Comparison of ENCODE assay signal across 17 cellular contexts in genomic region chr1:3716351-3716750, GRCh38. TPM values are rescaled to one million over a fixed set of nuclear protein-coding genes. Genes with fewer than 3 reads are reported as not detected.
DNase-seq lines count a peak whose midpoint lies in the region; ATAC-seq and TF ChIP-seq lines count a peak whose summit lies in the region.
"Had no signal": no experiment of that assay in that cellular context is flagged by ENCODE, and none has a peak within 500 bp of the region (broad histone marks: within the 10 kb centered on the region; RNA-seq: fewer than 3 reads in every experiment).

No MANE protein-coding gene starts in this region.

- WGBS in upper lobe of left lung, 2 donors, result 80% methylated on average over 1 of the region's 6 CpGs

- H3K36me3 Mint-ChIP-seq in T-helper 17 cell (ENCODE audit: low read depth), result no peaks in the 10 kb centered on the region

- no peaks in the 10 kb centered on the region for H3K4me1 Mint-ChIP-seq in T-helper 17 cell

- no peak overlapping the region for H3K27ac Mint-ChIP-seq in T-helper 17 cell

- TF ChIP-seq CTCF in upper lobe of left lung (IDR thresholded peaks at IDR 0.05), result no peak

- peaks cover 0 to 11% (median 1%) of the 10 kb centered on the region in 4 donors for H3K27me3 ChIP-seq in upper lobe of left lung

- H3K36me3 ChIP-seq in upper lobe of left lung, result no peaks in the 10 kb centered on the region
- H3K36me3 ChIP-seq: HAP-1 had no signal

- TF ChIP-seq POLR2A in upper lobe of left lung (IDR thresholded peaks at IDR 0.05), result no peak

- no peak for ATAC-seq in upper lobe of left lung (ENCODE audit: low FRiP score in 2 of 2)
- ATAC-seq in T-helper 17 cell, result no peak
- ATAC-seq: GM12878, K562, Right ventricle myocardium inferior had no signal

- H3K27ac ChIP-seq in cingulate gyrus (ENCODE audit: low read depth, low read length), result peak overlapping the region; percentile 54
- H3K27ac ChIP-seq in temporal lobe (ENCODE audit: low read depth, low read length), result peak overlapping the region; percentile 92
- no peak overlapping the region for H3K27ac ChIP-seq in upper lobe of left lung
- H3K27ac ChIP-seq: PC-9 had no signal

- H3K9me3 ChIP-seq in upper lobe of left lung (no peaks in the 10 kb centered on the region), T-helper 17 cell (ENCODE audit: control insufficient read depth, low read length, poor library complexity, severe bottlenecking) (no peaks in the 10 kb centered on the region)
- H3K9me3 ChIP-seq: Caco-2, HAP-1 had no signal

- no peak overlapping the region for H3K4me3 ChIP-seq in upper lobe of left lung
- H3K4me3 ChIP-seq: GM12878, HAP-1, K562, PC-9 had no signal

- DNase-seq in SIG-M5 treated with dmso at 0.1 percent for 504 hours (lab: John Stamatoyannopoulos, UW; ENCODE audit: unreplicated experiment) (peak; percentile 45), SIG-M5 (lab: John Stamatoyannopoulos, UW) (no peak), NCI-H69 (lab: John Stamatoyannopoulos, UW) (peak; percentile 7), upper lobe of left lung (no peak), dermis blood vessel endothelial cell (no peak), T-helper 17 cell (no peak)
- DNase-seq: Caco-2, NCI-H2029, NCI-H226, PC-9 had no signal

- no peak overlapping the region for H3K4me3 Mint-ChIP-seq in T-helper 17 cell

- peaks cover 16% of the 10 kb centered on the region for H3K27me3 Mint-ChIP-seq in T-helper 17 cell

- H3K4me1 ChIP-seq in upper lobe of left lung, result peaks cover 16 to 44% (median 24%) of the 10 kb centered on the region in 4 donors
- H3K4me1 ChIP-seq: Caco-2, HAP-1 had no signal

- no peak for TF ChIP-seq EP300 in upper lobe of left lung (IDR thresholded peaks at IDR 0.05)

RNA-seq across cellular contexts. Expression of gene CCDC27, which starts 35.9 kb away (rescaled TPM):
- total RNA-seq in temporal lobe (not detected), upper lobe of left lung (not detected), dermis blood vessel endothelial cell (not detected in 2 replicates), T-helper 17 cell (not detected)
- total RNA-seq: A673, Caco-2, GM12878, PC-9, Right ventricle myocardium inferior had no signal

RNA-seq across cellular contexts. Expression of gene SMIM1, which starts 56.2 kb away (rescaled TPM):
- not detected for total RNA-seq in temporal lobe
- total RNA-seq in upper lobe of left lung, result 10 to 100 TPM in 4 of 6 donors, 1 to 10 TPM in 2; 2.8 to 20.8 (median 13.5) TPM
- total RNA-seq in dermis blood vessel endothelial cell, result 0.56 and 1.5 TPM in 2 replicates
- 1 to 10 TPM in 1 of 2 donors, under 1 TPM in 1; 0.75 to 1.5 TPM for total RNA-seq in T-helper 17 cell
- total RNA-seq: GM12878 had no signal

Comparison
In these comparisons a context has a peak if more than half of its experiments do, and no peak if none do; other contexts are left out.
1. DNase-seq: peak in SIG-M5 treated with dmso at 0.1 percent for 504 hours (single experiment) and NCI-H69 (single experiment); none in SIG-M5 (single experiment), upper lobe of left lung (0 of 2), dermis blood vessel endothelial cell (single experiment) and T-helper 17 cell (0 of 3).
2. H3K27ac ChIP-seq: peak in cingulate gyrus (single experiment) and temporal lobe (single experiment); none in upper lobe of left lung (0 of 4).